ENCODE assay signal across 8 cellular contexts in genomic region chr11:125799808-125800207, GRCh38. TPM values are rescaled to one million over a fixed set of nuclear protein-coding genes. Genes with fewer than 3 reads are reported as not detected.
"Had no signal": no experiment of that assay in that cellular context is flagged by ENCODE, and none has a peak within 500 bp of the region (broad histone marks: within the 10 kb centered on the region; RNA-seq: fewer than 3 reads in every experiment).

No MANE protein-coding gene starts in this region.

- H3K27ac ChIP-seq: GM23248 had no signal

- ATAC-seq: K562 had no signal

- H3K9ac ChIP-seq: GM23248 had no signal

- DNase-seq: GM23248, H9, HCEC 1CT, KG1 had no signal

- H3K4me3 ChIP-seq: GM23248, K562 had no signal

- H2AFZ ChIP-seq: GM23248 had no signal

RNA-seq across cellular contexts. Expression of gene PATE3, which starts 11.9 kb away (rescaled TPM):
- total RNA-seq: GM23248, H1, H9, HT-29, K562 had no signal
- polyA plus RNA-seq: GM23248, H1, IgD-negative memory B cell, K562 had no signal

RNA-seq across cellular contexts. Expression of gene PATE2, which starts 21.2 kb away (rescaled TPM):
- total RNA-seq: GM23248, H1, HT-29, K562 had no signal
- polyA plus RNA-seq: GM23248, IgD-negative memory B cell, K562 had no signal

RNA-seq across cellular contexts. Expression of gene PATE4, which starts 33.3 kb away (rescaled TPM):
- total RNA-seq: GM23248, H1, H9, HT-29, K562 had no signal
- polyA plus RNA-seq: GM23248, H1, IgD-negative memory B cell, K562 had no signal

RNA-seq across cellular contexts. Expression of gene PATE1, which starts 53.7 kb away (rescaled TPM):
- total RNA-seq: GM23248, H1, H9, HT-29, K562 had no signal
- polyA plus RNA-seq: GM23248, H1, IgD-negative memory B cell, K562 had no signal
